Comparison of ENCODE assay signal across 8 cellular contexts in genomic region chrX:46446727-46447378, GRCh38.
A peak's percentile ranks its signal among the peaks of the same experiment; 100 is the strongest.
DNase-seq lines count a peak whose midpoint lies in the region; ATAC-seq, FAIRE-seq and TF ChIP-seq lines count a peak whose summit lies in the region.

No MANE protein-coding gene starts in this region.

- peak overlapping the region; percentile 42 to 79 (median 77) for H3K4me3 ChIP-seq in endothelial cell of umbilical vein (replicated peaks in 1 of 3; ENCODE audit: insufficient read depth in 1 of 3, low read depth in 1 of 3, low read length in 3 of 3)

- no peak for TF ChIP-seq CTCF in endothelial cell of umbilical vein (IDR thresholded peaks at IDR 0.05; ENCODE audit: extremely low read depth in 1 of 2, insufficient read depth in 1 of 2, low read depth in 1 of 2, low read length in 2 of 2)

- TF ChIP-seq POLR2A in endothelial cell of umbilical vein (IDR thresholded peaks at IDR 0.05; ENCODE audit: low read depth, low read length) = no peak

- H3K9me1 ChIP-seq in endothelial cell of umbilical vein (replicated peaks; ENCODE audit: control insufficient read depth, extremely low read depth, insufficient read depth, low read length) = no peaks in the 10 kb centered on the region

- CTCF ChIA-PET in endothelial cell of umbilical vein (lab: Charles Lee) = interaction anchor here (1.0 kb wide), 1 partner anchor 38 kb away, joined by 3 read pairs; no protein-coding TSS in a partner anchor

- H3K9ac ChIP-seq in endothelial cell of umbilical vein (replicated peaks; ENCODE audit: extremely low read depth, insufficient read depth, low read length) = peak overlapping the region; percentile 93

- H3K36me3 ChIP-seq in endothelial cell of umbilical vein (ENCODE audit: control insufficient read depth in 2 of 2, extremely low read depth in 1 of 2, insufficient read depth in 2 of 2, low read length in 2 of 2) = peaks cover 0 to 4% of the 10 kb centered on the region in 2 experiments

- H3K27ac ChIP-seq in endothelial cell of umbilical vein (ENCODE audit: insufficient read depth, low read depth, low read length) = peak overlapping the region; percentile 93

- H3K27me3 ChIP-seq in endothelial cell of umbilical vein (ENCODE audit: control insufficient read depth in 2 of 2, insufficient read depth in 2 of 2, low read length in 2 of 2) = no peaks in the 10 kb centered on the region

- no peaks in the 10 kb centered on the region for H4K20me1 ChIP-seq in endothelial cell of umbilical vein (replicated peaks; ENCODE audit: control insufficient read depth, extremely low read depth, insufficient read depth, low read length)

- H3K4me1 ChIP-seq in endothelial cell of umbilical vein (ENCODE audit: control insufficient read depth, extremely low read depth, insufficient read depth, low read length) = peaks cover 16% of the 10 kb centered on the region

- ATAC-seq in GM19468 (IDR thresholded peaks at IDR 0.05; ENCODE audit: extremely low read depth, unreplicated experiment) = peak; percentile 58

- TSS peak; percentile 85 for BruUV-seq in endothelial cell of umbilical vein (replicated peaks; lab: Mats Ljungman, UMichigan)

- H2AFZ ChIP-seq in endothelial cell of umbilical vein (ENCODE audit: low read depth, low read length) = peak overlapping the region; percentile 96

- intact Hi-C loops in endothelial cell of umbilical vein (cut with micrococcal nuclease) = no loop called here

- peaks cover 9% of the 10 kb centered on the region for H3K79me2 ChIP-seq in endothelial cell of umbilical vein (ENCODE audit: control insufficient read depth, insufficient read depth, low read length)

- no peaks in the 10 kb centered on the region for H3K9me3 ChIP-seq in endothelial cell of umbilical vein (replicated peaks; ENCODE audit: control insufficient read depth, insufficient read depth, low read length)

- POLR2A ChIA-PET in endothelial cell of umbilical vein (lab: Charles Lee) = no interaction called here

- peak; percentile 68 for DNase-seq in COR-L47 (lab: John Stamatoyannopoulos, UW)
- peak; percentile 27 for DNase-seq in HS-27A (ENCODE audit: low read depth)
- peak; percentile 78 for DNase-seq in NOMO-1 treated with dmso at 0.1 percent for 144 hours (lab: John Stamatoyannopoulos, UW; ENCODE audit: unreplicated experiment)
- DNase-seq in activated CD8-positive, alpha-beta memory T cell treated with anti-CD3 and anti-CD28 coated beads, Interleukin-2, amount 50 U/mL, for 4 hours = peak; percentile 85
- peak; percentile 75 for DNase-seq in endothelial cell of umbilical vein (ENCODE audit: low read depth, low spot score)
- DNase-seq in midbrain (lab: John Stamatoyannopoulos, UW) = peak; percentile 76
- DNase-seq in stimulated activated CD8-positive, alpha-beta memory T cell treated with anti-CD3 and anti-CD28 coated beads, Interleukin-15, amount 100 ng/mL, for 48 hours (ENCODE audit: low read depth in 2 of 2) = peak; percentile 84 to 86

- H3K4me2 ChIP-seq in endothelial cell of umbilical vein (ENCODE audit: insufficient read depth, low read length) = peak overlapping the region; percentile 82

- peak; percentile 72 for FAIRE-seq in endothelial cell of umbilical vein (lab: Jason Lieb, UNC)

- dilution Hi-C loops in endothelial cell of umbilical vein (cut with MboI; ENCODE audit: extremely low pct_ligation_motif_present, low sequenced_read_pairs) = no loop called here

TF ChIP-seq in endothelial cell of umbilical vein, 7 proteins besides CTCF, POLR2A, EP300 and RAD21:
- TF ChIP-seq POLR2AphosphoS5 (IDR thresholded peaks at IDR 0.05; ENCODE audit: insufficient read depth, low read depth, low read length) (peak; percentile 39), GATA2 (IDR thresholded peaks at IDR 0.05; ENCODE audit: insufficient read depth, insufficient read length, low read depth, low read length) (no peak)

Comparison
In these comparisons a context has a peak if more than half of its experiments do, and no peak if none do; other contexts are left out.
1. Peak in every context shown above with its lines: DNase-seq, ATAC-seq, H3K4me3 ChIP-seq and H3K27ac ChIP-seq.
2. DNase-seq: peak in every context shown above with its lines; median percentile 85 in activated CD8-positive, alpha-beta memory T cell treated with anti-CD3 and anti-CD28 coated beads, Interleukin-2, amount 50 U/mL, for 4 hours; 85 in stimulated activated CD8-positive, alpha-beta memory T cell treated with anti-CD3 and anti-CD28 coated beads, Interleukin-15, amount 100 ng/mL, for 48 hours; 78 in NOMO-1 treated with dmso at 0.1 percent for 144 hours; 76 in midbrain; 75 in endothelial cell of umbilical vein; 68 in COR-L47; 27 in HS-27A.